In the genomic region with DNA sequence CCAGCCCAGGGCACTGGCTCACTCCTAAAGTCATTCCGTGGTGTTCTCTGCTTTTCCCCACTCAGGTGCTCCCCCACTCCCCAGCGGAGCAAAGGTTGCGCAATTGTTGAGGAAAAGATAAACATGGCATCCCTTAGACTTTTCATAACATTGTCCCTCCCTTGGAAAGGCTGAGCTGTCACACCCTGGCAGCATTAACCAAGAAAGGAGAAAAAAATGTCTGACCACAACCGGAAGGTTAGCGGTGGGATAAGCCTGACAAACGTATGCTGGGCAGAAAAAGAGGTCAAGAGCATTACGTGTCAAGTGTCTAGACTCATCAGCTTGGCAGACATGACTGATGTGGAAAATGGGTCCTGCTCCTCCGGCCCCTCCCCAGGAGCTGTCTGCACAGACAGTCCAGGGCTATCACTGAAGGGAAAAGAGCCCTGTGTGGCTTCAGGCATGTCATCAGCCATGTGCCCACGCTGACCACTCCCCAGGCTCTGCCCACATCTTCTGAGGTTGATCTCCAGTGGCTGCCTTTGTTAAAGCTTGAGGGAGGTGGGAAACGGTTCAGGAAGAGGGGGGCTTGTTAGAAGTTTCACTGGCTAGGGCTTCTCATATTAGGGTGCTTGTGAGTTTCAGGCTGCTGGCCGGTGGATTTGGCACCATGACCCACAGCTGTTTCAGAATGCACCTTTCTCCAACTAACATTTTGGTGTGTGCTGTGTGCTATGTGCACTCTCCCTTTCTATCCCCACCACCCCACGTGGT, we compare ENCODE assay signal across 13 cellular contexts. TPM values are rescaled to one million over a fixed set of nuclear protein-coding genes. Genes with fewer than 3 reads are reported as not detected.
DNase-seq lines count a peak whose midpoint lies in the region; ATAC-seq and TF ChIP-seq lines count a peak whose summit lies in the region.
"Had no signal": no experiment of that assay in that cellular context is flagged by ENCODE, and none has a peak within 500 bp of the region (broad histone marks: within the 10 kb centered on the region; RNA-seq: fewer than 3 reads in every experiment).

No MANE protein-coding gene starts in this region.

- H3K27me3 ChIP-seq in psoas muscle (ENCODE audit: insufficient read depth in 3 of 3, low read length in 2 of 3) = no peaks in the 10 kb centered on the region

- H3K36me3 ChIP-seq in psoas muscle (ENCODE audit: insufficient read depth in 1 of 2, low read depth in 1 of 2) = no peaks in the 10 kb centered on the region
- H3K36me3 ChIP-seq: prostate gland had no signal

- intact Hi-C loops in psoas muscle (cut with DNase I) = loop anchor here in 1 of 2 donors (5.0 to 10.0 kb wide), 2 partner anchors 74 to 401 kb away; a partner anchor contains a TSS

- 47 to 66% (median 53%) methylated on average over 12 of the region's 12 CpGs for WGBS in psoas muscle, 3 donors

- no peak for TF ChIP-seq CTCF in psoas muscle (IDR thresholded peaks at IDR 0.05)

- H3K27ac ChIP-seq in epithelial cell of prostate (peak overlapping the region; percentile 31), psoas muscle (no peak overlapping the region)
- H3K27ac ChIP-seq: prostate gland had no signal

- peaks cover 3% of the 10 kb centered on the region for H3K4me1 ChIP-seq in psoas muscle
- H3K4me1 ChIP-seq: prostate gland had no signal

- DNase-seq in EL (peak; percentile 18), OCI-M1 (lab: John Stamatoyannopoulos, UW) (peak; percentile 50), epithelial cell of prostate (ENCODE audit: low read depth, low spot score) (no peak), psoas muscle (no peak), GF-D8 (lab: John Stamatoyannopoulos, UW) (no peak), LoVo (ENCODE audit: low spot score) (no peak)
- DNase-seq: cerebellar nuclear complex, DND-41, NCI-H146, SHP77 had no signal

- no peaks in the 10 kb centered on the region for H3K9me3 ChIP-seq in psoas muscle
- H3K9me3 ChIP-seq: prostate gland had no signal

- no peak overlapping the region for H3K4me3 ChIP-seq in psoas muscle
- H3K4me3 ChIP-seq: prostate gland had no signal

- peak; percentile 42 to 77 (median 58) for ATAC-seq in psoas muscle
- ATAC-seq in SK-N-SH treated with all-trans-retinoic acid at 6 μM for 48 hours = no peak
- ATAC-seq in HG02981 (IDR thresholded peaks at IDR 0.05; ENCODE audit: unreplicated experiment) = no peak

TF ChIP-seq in SK-N-SH treated with all-trans-retinoic acid at 6 μM for 48 hours, 23 proteins besides CTCF, POLR2A, EP300 and RAD21:
- no peak for TF ChIP-seq TOX (CRISPR knock-in tag; IDR thresholded peaks at IDR 0.05; ENCODE audit: borderline replicate concordance)
- TF ChIP-seq ARNTL (CRISPR knock-in tag; IDR thresholded peaks at IDR 0.05; ENCODE audit: borderline replicate concordance, low read depth) = no peak
- TF ChIP-seq CSDC2 (CRISPR knock-in tag; IDR thresholded peaks at IDR 0.05) = no peak
- TF ChIP-seq ISL1 (CRISPR knock-in tag; IDR thresholded peaks at IDR 0.05) = no peak
- TF ChIP-seq BACH2 (CRISPR knock-in tag; IDR thresholded peaks at IDR 0.05; ENCODE audit: borderline replicate concordance) = no peak
- no peak for TF ChIP-seq ZNF8 (CRISPR knock-in tag; IDR thresholded peaks at IDR 0.05)
- TF ChIP-seq ZNF565 (CRISPR knock-in tag; conservative IDR thresholded peaks at IDR 0.05; ENCODE audit: low read depth) = no peak
- no peak for TF ChIP-seq SNAI2 (CRISPR knock-in tag; IDR thresholded peaks at IDR 0.05)
- TF ChIP-seq TCF4 (CRISPR knock-in tag; IDR thresholded peaks at IDR 0.05; ENCODE audit: borderline replicate concordance) = no peak

RNA-seq across cellular contexts. Expression of a gene that starts 30.1 kb away (rescaled TPM):
- under 1 TPM in 2 of 4 donors, not detected in 2; 0.32 to 0.58 TPM for total RNA-seq in psoas muscle
- polyA plus RNA-seq in psoas muscle = under 1 TPM in 1 of 3 donors, not detected in 2; 0.14 TPM

Comparison
In these comparisons a context has a peak if more than half of its experiments do, and no peak if none do; other contexts are left out.
1. DNase-seq: peak in EL (single experiment) and OCI-M1 (single experiment); none in epithelial cell of prostate (single experiment), psoas muscle (0 of 2), GF-D8 (single experiment) and LoVo (single experiment).
2. ATAC-seq: peak in psoas muscle (4 of 4); none in SK-N-SH treated with all-trans-retinoic acid at 6 μM for 48 hours (single experiment) and HG02981 (single experiment).